In genomic region chr19:3516675-3517207, GRCh38 we compare ENCODE assay signal across 9 cellular contexts. TPM values are rescaled to one million over a fixed set of nuclear protein-coding genes. Genes with fewer than 3 reads are reported as not detected.
DNase-seq lines count a peak whose midpoint lies in the region; ATAC-seq and TF ChIP-seq lines count a peak whose summit lies in the region.
"Had no signal": no experiment of that assay in that cellular context is flagged by ENCODE, and none has a peak within 500 bp of the region (broad histone marks: within the 10 kb centered on the region; RNA-seq: fewer than 3 reads in every experiment).

No MANE protein-coding gene starts in this region.

- TF ChIP-seq CTCF in type B pancreatic cell (conservative IDR thresholded peaks at IDR 0.05), result no peak

- H3K4me3 Mint-ChIP-seq in type B pancreatic cell, result no peak overlapping the region

- H3K4me1 Mint-ChIP-seq in type B pancreatic cell (ENCODE audit: unreplicated experiment), result no peaks in the 10 kb centered on the region

- no peak overlapping the region for H3K27ac Mint-ChIP-seq in type B pancreatic cell

- ATAC-seq in HG02973 (IDR thresholded peaks at IDR 0.05; ENCODE audit: unreplicated experiment) (no peak), HG03108 (IDR thresholded peaks at IDR 0.05; ENCODE audit: unreplicated experiment) (no peak)

- H3K9me3 Mint-ChIP-seq in type B pancreatic cell, result no peaks in the 10 kb centered on the region

- H3K27me3 Mint-ChIP-seq in type B pancreatic cell, result no peaks in the 10 kb centered on the region

- H3K36me3 Mint-ChIP-seq in type B pancreatic cell, result peaks cover 5% of the 10 kb centered on the region

- DNase-seq in stimulated activated CD4-positive, alpha-beta T cell treated with anti-CD3 and anti-CD28 coated beads, Interleukin-15, amount 100 ng/mL, for 24 hours, result peak; percentile 32
- DNase-seq in stimulated activated CD4-positive, alpha-beta T cell treated with anti-CD3 and anti-CD28 coated beads, Interleukin-12 subunit alpha, Interleukin-12 subunit beta, amount 100 ng/mL, for 4 hours, result no peak
- DNase-seq in NCI-H345 treated with DMSO at 0.1 percent for 48 hours (lab: John Stamatoyannopoulos, UW; ENCODE audit: unreplicated experiment), result peak; percentile 65
- peak; percentile 21 for DNase-seq in dermis blood vessel endothelial cell
- DNase-seq in type B pancreatic cell (ENCODE audit: extremely low spot score, unreplicated experiment), result peak; percentile 68
- DNase-seq in HK-2 (ENCODE audit: unreplicated experiment), result no peak

RNA-seq across cellular contexts. Expression of gene FZR1, which starts 10.6 kb away (rescaled TPM):
- total RNA-seq in dermis blood vessel endothelial cell (36.1 and 66.7 TPM in 2 replicates), type B pancreatic cell (ENCODE audit: low replicate concordance) (59.4 and 63.2 TPM in 2 replicates)

RNA-seq across cellular contexts. Expression of gene DOHH, which starts 16.3 kb away (rescaled TPM):
- total RNA-seq in dermis blood vessel endothelial cell (13.1 and 16.8 TPM in 2 replicates), type B pancreatic cell (ENCODE audit: low replicate concordance) (10.5 and 10.8 TPM in 2 replicates)

RNA-seq across cellular contexts. Expression of gene TEKTIP1, which starts 22.2 kb away (rescaled TPM):
- not detected in 2 replicates for total RNA-seq in dermis blood vessel endothelial cell
- 1.3 and 3.4 TPM in 2 replicates for total RNA-seq in type B pancreatic cell (ENCODE audit: low replicate concordance)

RNA-seq across cellular contexts. Expression of gene SMIM44, which starts 33.5 kb away (rescaled TPM):
- total RNA-seq in dermis blood vessel endothelial cell (not detected in 2 replicates), type B pancreatic cell (ENCODE audit: low replicate concordance) (not detected in 2 replicates)
- total RNA-seq: activated CD8-positive, alpha-beta memory T cell treated with anti-CD3 and anti-CD28 coated beads for 36 hours had no signal

RNA-seq across cellular contexts. Expression of gene SMIM24, which starts 36.4 kb away (rescaled TPM):
- total RNA-seq in dermis blood vessel endothelial cell (not detected in 2 replicates), type B pancreatic cell (ENCODE audit: low replicate concordance) (7.0 and 21.9 TPM in 2 replicates)

Comparison
In these comparisons a context has a peak if more than half of its experiments do, and no peak if none do; other contexts are left out.
1. DNase-seq: peak in stimulated activated CD4-positive, alpha-beta T cell treated with anti-CD3 and anti-CD28 coated beads, Interleukin-15, amount 100 ng/mL, for 24 hours (single experiment), NCI-H345 treated with DMSO at 0.1 percent for 48 hours (single experiment), dermis blood vessel endothelial cell (single experiment) and type B pancreatic cell (single experiment); none in stimulated activated CD4-positive, alpha-beta T cell treated with anti-CD3 and anti-CD28 coated beads, Interleukin-12 subunit alpha, Interleukin-12 subunit beta, amount 100 ng/mL, for 4 hours (single experiment) and HK-2 (single experiment).